ENCODE assay signal across 18 cellular contexts in genomic region chr11:123564225-123564624, GRCh38.
"Had no signal": no experiment of that assay in that cellular context is flagged by ENCODE, and none has a peak within 500 bp of the region (broad histone marks: within the 10 kb centered on the region; RNA-seq: fewer than 3 reads in every experiment).

No MANE protein-coding gene starts in this region.

- H3K36me3 ChIP-seq: gastrocnemius medialis, heart left ventricle, sigmoid colon, spleen, WERI-Rb-1 had no signal

- H3K9me3 ChIP-seq: gastrocnemius medialis, heart left ventricle, sigmoid colon, spleen, testis had no signal

- H3K27me3 Mint-ChIP-seq: activated CD4-positive, alpha-beta memory T cell treated with anti-CD3 and anti-CD28 coated beads, Interleukin-2, amount 10 ng/mL, durations not matched to agents 7 days and 5 days had no signal

- H3K4me3 Mint-ChIP-seq: activated CD4-positive, alpha-beta memory T cell treated with anti-CD3 and anti-CD28 coated beads, Interleukin-2, amount 10 ng/mL, durations not matched to agents 7 days and 5 days; activated naive CD8-positive, alpha-beta T cell treated with anti-CD3 and anti-CD28 coated beads for 36 hours; immature natural killer cell; nephron progenitor cell; stimulated activated naive CD8-positive, alpha-beta T cell treated with anti-CD3 and anti-CD28 coated beads, Interleukin-15, amount 100 ng/mL, for 72 hours had no signal

- H3K27me3 ChIP-seq: gastrocnemius medialis, heart left ventricle, sigmoid colon, testis had no signal

- ATAC-seq: gastrocnemius medialis; heart left ventricle; stimulated activated naive CD8-positive, alpha-beta T cell treated with anti-CD3 and anti-CD28 coated beads, Interleukin-15, amount 100 ng/mL, for 72 hours had no signal

- H3K9me3 Mint-ChIP-seq: activated CD4-positive, alpha-beta memory T cell treated with anti-CD3 and anti-CD28 coated beads, Interleukin-2, amount 10 ng/mL, durations not matched to agents 7 days and 5 days; activated naive CD8-positive, alpha-beta T cell treated with anti-CD3 and anti-CD28 coated beads for 36 hours; immature natural killer cell; nephron progenitor cell; stimulated activated naive CD8-positive, alpha-beta T cell treated with anti-CD3 and anti-CD28 coated beads, Interleukin-15, amount 100 ng/mL, for 72 hours had no signal

- H3K27ac ChIP-seq: gastrocnemius medialis, heart left ventricle, sigmoid colon, spleen, testis, WERI-Rb-1 had no signal

- DNase-seq: activated CD4-positive, alpha-beta memory T cell treated with anti-CD3 and anti-CD28 coated beads, Interleukin-2, amount 10 ng/mL, durations not matched to agents 7 days and 5 days; activated naive CD8-positive, alpha-beta T cell treated with anti-CD3 and anti-CD28 coated beads for 36 hours; activated T-cell treated with anti-CD3 and anti-CD28 coated beads, Interleukin-2, amount 50 U/mL, for 48 hours; amygdala; cerebellar nuclear complex; dermis blood vessel endothelial cell; erythroblast; gastrocnemius medialis; immature natural killer cell; mesendoderm; nephron progenitor cell; sigmoid colon; spleen; stimulated activated naive CD8-positive, alpha-beta T cell treated with anti-CD3 and anti-CD28 coated beads, Interleukin-15, amount 100 ng/mL, for 72 hours; T-helper 1 cell; testis; WERI-Rb-1 had no signal

- H3K4me3 ChIP-seq: gastrocnemius medialis, heart left ventricle, sigmoid colon, spleen, testis had no signal

- H3K36me3 Mint-ChIP-seq: activated naive CD8-positive, alpha-beta T cell treated with anti-CD3 and anti-CD28 coated beads for 36 hours; immature natural killer cell had no signal

- H3K27ac Mint-ChIP-seq: activated CD4-positive, alpha-beta memory T cell treated with anti-CD3 and anti-CD28 coated beads, Interleukin-2, amount 10 ng/mL, durations not matched to agents 7 days and 5 days; activated naive CD8-positive, alpha-beta T cell treated with anti-CD3 and anti-CD28 coated beads for 36 hours; immature natural killer cell; nephron progenitor cell; stimulated activated naive CD8-positive, alpha-beta T cell treated with anti-CD3 and anti-CD28 coated beads, Interleukin-15, amount 100 ng/mL, for 72 hours had no signal
